In genomic region chr22:29073618-29074275, GRCh38 we compare ENCODE assay signal across 8 cellular contexts. TPM values are rescaled to one million over a fixed set of nuclear protein-coding genes. Genes with fewer than 3 reads are reported as not detected.
DNase-seq lines count a peak whose midpoint lies in the region; ATAC-seq, FAIRE-seq and TF ChIP-seq lines count a peak whose summit lies in the region.

No MANE protein-coding gene starts in this region.

- peaks cover 8% of the 10 kb centered on the region; the same call in 1 of the 2 replicates for H3F3A ChIP-seq in GM23338 (replicated peaks; ENCODE audit: low read depth)

- H3K4me1 Mint-ChIP-seq in GM23338: peaks cover 14% of the 10 kb centered on the region
- H3K4me1 Mint-ChIP-seq in activated B cell treated with CpG ODN at 0.5 μM for 24 hours: peaks cover 25% of the 10 kb centered on the region
- peaks cover 14 to 31% (median 25%) of the 10 kb centered on the region in 3 donors for H3K4me1 Mint-ChIP-seq in naive B cell

- no peaks in the 10 kb centered on the region; the same call in 2 of the 3 replicates for H3K9me3 Mint-ChIP-seq in GM23338
- no peaks in the 10 kb centered on the region for H3K9me3 Mint-ChIP-seq in activated B cell treated with CpG ODN at 0.5 μM for 24 hours
- H3K9me3 Mint-ChIP-seq in naive B cell: no peaks in the 10 kb centered on the region

- peaks cover 62% of the 10 kb centered on the region for H3K27me3 ChIP-seq in GM23338 (ENCODE audit: insufficient read depth)

- TF ChIP-seq CTCF in GM23338 (conservative IDR thresholded peaks at IDR 0.05; ENCODE audit: low read depth in 2 of 2) (0 out of 4 replicates have a peak, but pooled peaks of 1 of the 2 experiments have one; percentile 11), activated B cell treated with CpG ODN at 0.5 μM for 24 hours (IDR thresholded peaks at IDR 0.05) (no peak), D721Med (IDR thresholded peaks at IDR 0.05; ENCODE audit: insufficient read depth, missing control alignments) (no peak)

- CTCF ChIA-PET in activated B cell treated with CpG ODN at 0.5 μM for 24 hours (lab: Charles Lee): no interaction called here

- intact Hi-C loops in activated B cell treated with CpG ODN at 0.5 μM for 24 hours (cut with micrococcal nuclease): loop anchor here (5.0 to 10.0 kb wide), 5 partner anchors 94 to 331 kb away; partner anchors contain the start of genes CHEK2, EMID1, EWSR1 and HSCB

- peak overlapping the region; percentile 78 for H3K4me3 ChIP-seq in GM23338

- no peaks in the 10 kb centered on the region for H4K20me1 ChIP-seq in GM23338 (replicated peaks; ENCODE audit: insufficient read depth)

- no peaks in the 10 kb centered on the region for H3K36me3 ChIP-seq in GM23338 (ENCODE audit: insufficient read depth)

- H3K4me3 Mint-ChIP-seq in GM23338 (peak overlapping the region; percentile 71), activated B cell treated with CpG ODN at 0.5 μM for 24 hours (peak overlapping the region; percentile 56), naive B cell (peak overlapping the region; percentile 62 to 89 (median 74))

- H3K27me3 Mint-ChIP-seq in GM23338 (ENCODE audit: insufficient read depth, low read depth, poor library complexity) (peaks cover 46% of the 10 kb centered on the region), activated B cell treated with CpG ODN at 0.5 μM for 24 hours (peaks cover 59% of the 10 kb centered on the region), naive B cell (peaks cover 49 to 78% (median 50%) of the 10 kb centered on the region in 3 donors)

- H3K36me3 Mint-ChIP-seq in GM23338 (ENCODE audit: low read depth): no peaks in the 10 kb centered on the region
- no peaks in the 10 kb centered on the region for H3K36me3 Mint-ChIP-seq in activated B cell treated with CpG ODN at 0.5 μM for 24 hours (ENCODE audit: low read depth)
- H3K36me3 Mint-ChIP-seq in naive B cell: no peaks in the 10 kb centered on the region

- H3K9me2 ChIP-seq in GM23338 (ENCODE audit: insufficient read depth): no peaks in the 10 kb centered on the region

- TF ChIP-seq POLR2A in erythroblast (IDR thresholded peaks at IDR 0.05; ENCODE audit: low read length): no peak

- H3K79me2 ChIP-seq in GM23338 (replicated peaks; ENCODE audit: insufficient read depth): no peaks in the 10 kb centered on the region

- POLR2A ChIA-PET in activated B cell treated with CpG ODN at 0.5 μM for 24 hours (lab: Charles Lee): no interaction called here

- no peak overlapping the region for H3K27ac ChIP-seq in GM23338 (ENCODE audit: low read depth)

- ATAC-seq in GM23338 (peak; percentile 62), activated B cell treated with CpG ODN at 0.5 μM for 24 hours (ENCODE audit: low read depth) (no peak), naive B cell (ENCODE audit: low read depth in 2 of 2) (no peak)

- FAIRE-seq in D721Med (lab: Jason Lieb, UNC): no peak

- H3K27ac Mint-ChIP-seq in GM23338: no peak overlapping the region
- no peak overlapping the region for H3K27ac Mint-ChIP-seq in activated B cell treated with CpG ODN at 0.5 μM for 24 hours
- H3K27ac Mint-ChIP-seq in naive B cell: no peak overlapping the region

- H3K4me1 ChIP-seq in GM23338 (ENCODE audit: insufficient read depth): peaks cover 24% of the 10 kb centered on the region; the same call in 1 of the 2 replicates

- H3K4me2 ChIP-seq in GM23338: peak overlapping the region; percentile 94

- DNase-seq in GM23338 (ENCODE audit: low spot score) (peak; percentile 83), activated B cell treated with CpG ODN at 0.5 μM for 24 hours (peak; percentile 24), erythroblast (lab: John Stamatoyannopoulos, UW) (peak; percentile 61 to 75), naive B cell (peak; percentile 6), GM19238 (ENCODE audit: insufficient read length, low spot score) (no peak), NCI-H2196 (lab: John Stamatoyannopoulos, UW; ENCODE audit: unreplicated experiment) (no peak), D721Med (ENCODE audit: insufficient read length, low spot score) (no peak), activated gamma-delta T cell treated with Interleukin-2 at 50 U/mL for 16 hours (no peak)

- H2AFZ ChIP-seq in GM23338: peak overlapping the region; percentile 89

TF ChIP-seq in GM23338, 12 proteins besides CTCF, POLR2A, EP300 and RAD21:
- TF ChIP-seq CREB1 (CRISPR knock-in tag; IDR thresholded peaks at IDR 0.05; ENCODE audit: low read depth) (no peak), ZNF331 (CRISPR knock-in tag; IDR thresholded peaks at IDR 0.05; ENCODE audit: low read depth) (no peak), ZNF114 (CRISPR knock-in tag; IDR thresholded peaks at IDR 0.05) (no peak), EZH2 (IDR thresholded peaks at IDR 0.05; ENCODE audit: low read depth, unreplicated experiment) (peak; percentile 40)

RNA-seq across cellular contexts. Expression of gene KREMEN1, which starts 0.9 kb away (rescaled TPM):
- 3.4 and 3.8 TPM in 2 replicates for total RNA-seq in GM23338 (2014; rRNA removed; shearing (Covaris generic))
- polyA plus RNA-seq in GM23338 (2016; fragmentation: Nextera tagmentation; extraction: Ambion mirVana) (1.8 and 2.6 TPM in 2 replicates), naive B cell (ENCODE audit: low read depth in 6 of 6) (under 1 TPM in 2 of 6 donors, not detected in 4; 0.12 to 0.20 TPM)
- not detected in 2 replicates for total RNA-seq in activated B cell treated with CpG ODN at 0.5 μM for 24 hours

RNA-seq across cellular contexts. Expression of gene C22orf31, which starts 12.1 kb away (rescaled TPM):
- total RNA-seq in GM23338 (2014; rRNA removed; shearing (Covaris generic)): not detected in 2 replicates
- polyA plus RNA-seq in GM23338 (2016; fragmentation: Nextera tagmentation; extraction: Ambion mirVana): 0.36 TPM in 1 of 2 replicates, not detected in the other
- not detected in 2 replicates for total RNA-seq in activated B cell treated with CpG ODN at 0.5 μM for 24 hours
- polyA plus RNA-seq in naive B cell (ENCODE audit: low read depth in 6 of 6): not detected

Comparison
In these comparisons a context has a peak if more than half of its experiments do, and no peak if none do; other contexts are left out.
1. DNase-seq: peak in GM23338 (single experiment), activated B cell treated with CpG ODN at 0.5 μM for 24 hours (single experiment), erythroblast (2 of 2) and naive B cell (single experiment); none in GM19238 (single experiment), NCI-H2196 (single experiment), D721Med (single experiment) and activated gamma-delta T cell treated with Interleukin-2 at 50 U/mL for 16 hours (single experiment).
2. Peak in every context shown above with its lines, with median percentiles within 50 percentile points of each other: H3K4me3 Mint-ChIP-seq.